9 cellular contexts compared by ENCODE assay signal in the genomic region with DNA sequence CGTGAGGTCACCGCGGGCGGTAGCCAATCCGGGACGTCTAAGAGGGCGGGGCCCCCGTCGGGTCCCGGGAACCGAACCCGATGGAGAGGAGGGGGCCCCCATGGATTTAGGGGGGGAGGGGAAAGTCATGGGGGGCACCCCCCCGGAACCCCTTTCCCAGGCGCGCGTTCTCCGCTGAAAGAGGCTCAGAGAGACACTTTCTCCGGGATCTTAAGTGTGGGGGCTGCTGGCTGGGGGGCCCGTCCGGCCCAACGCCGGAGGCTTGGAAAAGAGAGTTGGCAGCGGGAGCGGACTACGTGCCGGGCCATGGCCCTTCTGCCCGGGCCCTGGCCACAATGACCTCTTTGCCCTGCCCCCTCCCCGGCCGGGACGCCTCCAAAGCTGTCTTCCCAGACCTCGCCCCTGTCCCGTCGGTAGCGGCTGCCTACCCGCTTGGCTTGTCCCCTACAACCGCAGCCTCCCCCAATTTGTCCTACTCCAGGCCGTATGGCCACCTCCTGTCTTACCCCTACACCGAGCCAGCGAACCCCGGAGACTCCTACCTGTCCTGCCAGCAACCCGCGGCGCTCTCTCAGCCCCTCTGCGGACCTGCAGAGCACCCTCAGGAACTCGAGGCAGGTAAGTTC. TPM values are rescaled to one million over a fixed set of nuclear protein-coding genes. Genes with fewer than 3 reads are reported as not detected.
DNase-seq lines count a peak whose midpoint lies in the region; ATAC-seq and TF ChIP-seq lines count a peak whose summit lies in the region.
"Had no signal": no experiment of that assay in that cellular context is flagged by ENCODE, and none has a peak within 500 bp of the region (broad histone marks: within the 10 kb centered on the region; RNA-seq: fewer than 3 reads in every experiment).

A gene with protein sequence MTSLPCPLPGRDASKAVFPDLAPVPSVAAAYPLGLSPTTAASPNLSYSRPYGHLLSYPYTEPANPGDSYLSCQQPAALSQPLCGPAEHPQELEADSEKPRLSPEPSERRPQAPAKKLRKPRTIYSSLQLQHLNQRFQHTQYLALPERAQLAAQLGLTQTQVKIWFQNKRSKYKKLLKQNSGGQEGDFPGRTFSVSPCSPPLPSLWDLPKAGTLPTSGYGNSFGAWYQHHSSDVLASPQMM (plus strand): TSS at position 57 of the 626 bp plus-strand sequence. CDS start 279 bp downstream, at position 336.

- H2AFZ ChIP-seq in MM.1S (ENCODE audit: low read length), result peak within 1 kb of the TSS; percentile 93

- H3K9ac ChIP-seq in MM.1S (ENCODE audit: low read length), result peak within 1 kb of the TSS; percentile 38; the same call in 1 of the 2 replicates

- no peaks in the 10 kb centered on the region for H3K79me2 ChIP-seq in MM.1S (ENCODE audit: low read length)

- peak; percentile 78 for DNase-seq in GM10266 (ENCODE audit: extremely low spot score)
- no peak for DNase-seq in MM.1S
- peak; percentile 23 for DNase-seq in cerebellum (ENCODE audit: low spot score)
- DNase-seq in naive thymus-derived CD8-positive, alpha-beta T cell, result peak in 2 of 10 donors; percentile 28 to 37
- no peak for DNase-seq in OCI-M2 (lab: John Stamatoyannopoulos, UW; ENCODE audit: unreplicated experiment)

- no peaks in the 10 kb centered on the region for H3K9me2 ChIP-seq in MM.1S (replicated peaks; ENCODE audit: insufficient read depth, low read length)

- no peaks in the 10 kb centered on the region for H4K20me1 ChIP-seq in MM.1S (ENCODE audit: insufficient read depth, low read length)

- H3K4me3 ChIP-seq in MM.1S (ENCODE audit: low read length), result peak within 1 kb of the TSS; percentile 82

- peaks cover 0 to 4% (median 3%) of the 10 kb centered on the region in 3 donors for H3K36me3 Mint-ChIP-seq in naive thymus-derived CD8-positive, alpha-beta T cell

- H3K27me3 Mint-ChIP-seq in naive thymus-derived CD8-positive, alpha-beta T cell, result peaks cover 41 to 90% (median 63%) of the 10 kb centered on the region in 5 donors

- peaks cover 0 to 11% (median 0%) of the 10 kb centered on the region in 9 donors for H3K9me3 Mint-ChIP-seq in naive thymus-derived CD8-positive, alpha-beta T cell

- H3K4me1 Mint-ChIP-seq in naive thymus-derived CD8-positive, alpha-beta T cell, result peaks cover 25 to 81% (median 61%) of the 10 kb centered on the region in 4 donors

- H3K4me1 ChIP-seq in MM.1S (ENCODE audit: low read length), result no peaks in the 10 kb centered on the region

- H3K9me3 ChIP-seq in MM.1S (replicated peaks; ENCODE audit: insufficient read depth, low read length), result no peaks in the 10 kb centered on the region

- no peaks in the 10 kb centered on the region for H3F3A ChIP-seq in MM.1S (ENCODE audit: insufficient read depth, low read length)

- peak within 1 kb of the TSS; percentile 99 for H3K4me2 ChIP-seq in MM.1S (ENCODE audit: low read depth, low read length)

- no peaks in the 10 kb centered on the region for H3K36me3 ChIP-seq in MM.1S (replicated peaks; ENCODE audit: insufficient read depth, low read length)

- H3K4me3 Mint-ChIP-seq in naive thymus-derived CD8-positive, alpha-beta T cell, result peak within 1 kb of the TSS; percentile 83 to 94 (median 90)

- H3K27ac ChIP-seq in MM.1S (ENCODE audit: low read length), result no peak within 1 kb of the TSS

- H3K27me3 ChIP-seq in MM.1S (replicated peaks; ENCODE audit: insufficient read depth, low read length), result peaks cover 97% of the 10 kb centered on the region

- peak within 1 kb of the TSS in 9 of 10 donors; percentile 6 to 89 (median 84) for H3K27ac Mint-ChIP-seq in naive thymus-derived CD8-positive, alpha-beta T cell

- POLR2A ChIA-PET in naive thymus-derived CD8-positive, alpha-beta T cell (lab: Charles Lee), result no interaction called here

- no peak for TF ChIP-seq CTCF in GM10266 (IDR thresholded peaks at IDR 0.05; ENCODE audit: control insufficient read depth, insufficient read depth, low read depth, missing control alignments)
- TF ChIP-seq CTCF in MM.1S (IDR thresholded peaks at IDR 0.05; ENCODE audit: low read length), result no peak

- peak in 1 of 2 donors; percentile 24 for ATAC-seq in naive thymus-derived CD8-positive, alpha-beta T cell
- ATAC-seq in HG02852 (IDR thresholded peaks at IDR 0.05; ENCODE audit: unreplicated experiment) (no peak), GM18511 (IDR thresholded peaks at IDR 0.05; ENCODE audit: unreplicated experiment) (no peak), HG03135 (IDR thresholded peaks at IDR 0.05; ENCODE audit: unreplicated experiment) (no peak)

RNA-seq across cellular contexts. Expression of the gene that starts here (rescaled TPM):
- total RNA-seq in cerebellum, result not detected
- total RNA-seq in naive thymus-derived CD8-positive, alpha-beta T cell, result 1 to 10 TPM in 1 of 2 experiments, under 1 TPM in 1; 0.88 to 1.4 TPM
- polyA plus RNA-seq in naive thymus-derived CD8-positive, alpha-beta T cell, result under 1 TPM in 1 of 3 donors, not detected in 2; 0.11 TPM
- total RNA-seq: T-helper 1 cell treated with Interleukin-12 subunit alpha and Interleukin-12 subunit beta and Interleukin-4 antibody, amounts not matched to agents 30 ng/mL and 1 ng/mL, for 36 hours had no signal

Comparison
In these comparisons a context has a peak if more than half of its experiments do, and no peak if none do; other contexts are left out.
1. Peak in DNase-seq in cerebellum; RNA of the gene not detected or under 1 TPM.